ENCODE assay signal across 20 cellular contexts in the genomic region with DNA sequence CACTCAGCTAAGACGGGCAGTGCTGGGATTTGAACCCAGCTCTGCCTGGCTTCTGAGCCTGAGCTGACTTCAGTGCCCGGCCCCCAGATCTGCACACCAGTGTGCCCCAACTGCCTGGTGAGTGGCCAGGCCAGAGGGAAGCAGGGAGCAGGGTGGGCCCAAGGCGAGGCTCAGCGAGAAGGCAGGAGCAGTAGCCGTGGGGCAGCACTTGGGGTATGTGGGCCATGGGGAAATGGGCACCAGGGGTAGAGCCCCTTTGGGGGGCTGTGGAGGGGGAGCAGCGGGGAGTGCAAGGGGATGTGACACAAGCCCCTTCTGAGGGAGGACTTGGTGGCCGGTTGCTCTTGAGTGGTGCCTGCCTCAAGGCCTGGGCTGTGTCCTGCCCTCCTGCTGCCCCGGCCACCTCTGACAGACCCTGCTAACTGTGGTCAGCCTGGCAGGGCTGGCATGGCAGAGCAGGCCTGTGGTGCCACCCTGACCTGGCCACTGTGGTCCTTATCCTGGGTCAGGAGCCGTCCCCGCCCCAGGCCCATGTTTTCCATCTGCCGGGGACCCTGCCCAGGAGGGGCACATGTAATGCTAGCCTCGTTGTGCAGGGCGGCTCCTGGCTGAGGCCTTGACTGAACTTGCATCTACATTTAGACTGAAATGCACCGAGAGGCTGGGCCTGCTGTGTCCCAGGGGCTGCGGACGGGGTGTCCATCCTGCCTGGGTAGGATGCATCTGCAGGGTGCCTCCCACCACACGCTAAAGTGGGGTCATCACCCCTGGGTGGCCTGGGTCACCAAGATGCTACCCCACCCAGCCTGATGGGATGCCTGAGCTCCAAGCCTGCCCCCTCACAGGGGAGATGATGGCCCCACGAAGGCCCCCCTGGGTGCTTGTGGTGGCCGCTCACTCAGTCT.
"Had no signal": no experiment of that assay in that cellular context is flagged by ENCODE, and none has a peak within 500 bp of the region (broad histone marks: within the 10 kb centered on the region; RNA-seq: fewer than 3 reads in every experiment).

No MANE protein-coding gene starts in this region.

- H3K9me3 ChIP-seq: pancreas had no signal

- H3K36me3 Mint-ChIP-seq: mesothelial cell of epicardium had no signal

- H3K9me3 Mint-ChIP-seq: activated naive CD4-positive, alpha-beta T cell treated with anti-CD3 and anti-CD28 coated beads, Interleukin-2, amount 50 U/mL, for 24 hours had no signal

- DNase-seq: activated CD4-positive, alpha-beta T cell treated with anti-CD3 and anti-CD28 coated beads, Interleukin-2, amount 10 ng/mL, durations not matched to agents 7 days and 5 days; activated CD4-positive, CD25-positive, alpha-beta regulatory T cell; activated effector memory CD4-positive, alpha-beta T cell treated with anti-CD3 and anti-CD28 coated beads, Interleukin-2, amount 50 U/mL, for 16 hours; activated T-cell treated with anti-CD3 and anti-CD28 coated beads, Interleukin-2, amount 50 U/mL, for 24 hours; amniotic stem cell; central memory CD4-positive, alpha-beta T cell; effector CD8-positive, alpha-beta T cell; esophagus squamous epithelium; hypothalamus; SJCRH30; stimulated activated CD4-positive, alpha-beta T cell treated with anti-CD3 and anti-CD28 coated beads, Interleukin-15, amount 100 ng/mL, for 24 hours; stimulated activated CD4-positive, alpha-beta T cell treated with anti-CD3 and anti-CD28 coated beads, Interleukin-4, amount 100 ng/mL, for 1 hour; stimulated activated naive CD4-positive, alpha-beta T cell; T-helper 17 cell had no signal

- H3K27ac ChIP-seq: esophagus squamous epithelium, pancreas, SJCRH30, tibial nerve had no signal

- H3K4me1 ChIP-seq: pancreas had no signal

- H3K36me3 ChIP-seq: esophagus squamous epithelium, pancreas, tibial nerve had no signal

- H3K27me3 Mint-ChIP-seq: activated CD4-positive, alpha-beta T cell treated with anti-CD3 and anti-CD28 coated beads, Interleukin-2, amount 10 ng/mL, durations not matched to agents 7 days and 5 days had no signal

- H3K27me3 ChIP-seq: body of pancreas, pancreas, SJCRH30 had no signal

- H3K4me3 Mint-ChIP-seq: activated CD4-positive, alpha-beta T cell treated with anti-CD3 and anti-CD28 coated beads, Interleukin-2, amount 10 ng/mL, durations not matched to agents 7 days and 5 days; activated naive CD4-positive, alpha-beta T cell treated with anti-CD3 and anti-CD28 coated beads, Interleukin-2, amount 50 U/mL, for 24 hours; activated T-cell treated with anti-CD3 and anti-CD28 coated beads, Interleukin-2, amount 50 U/mL, for 24 hours; mesothelial cell of epicardium; T-helper 17 cell had no signal

- H3K4me3 ChIP-seq: body of pancreas, esophagus squamous epithelium, lung, pancreas, SJCRH30, tibial nerve had no signal

- H3K27ac Mint-ChIP-seq: activated naive CD4-positive, alpha-beta T cell treated with anti-CD3 and anti-CD28 coated beads, Interleukin-2, amount 50 U/mL, for 24 hours; mesothelial cell of epicardium; T-helper 17 cell had no signal

- ATAC-seq: T-helper 17 cell had no signal
